In genomic region chr6:150138638-150139037, GRCh38 we compare ENCODE assay signal across 17 cellular contexts. TPM values are rescaled to one million over a fixed set of nuclear protein-coding genes. Genes with fewer than 3 reads are reported as not detected.
A peak's percentile ranks its signal among the peaks of the same experiment; 100 is the strongest.
DNase-seq lines count a peak whose midpoint lies in the region; TF ChIP-seq lines count a peak whose summit lies in the region.
"Had no signal": no experiment of that assay in that cellular context is flagged by ENCODE, and none has a peak within 500 bp of the region (broad histone marks: within the 10 kb centered on the region; RNA-seq: fewer than 3 reads in every experiment).

No MANE protein-coding gene starts in this region.

- POLR2A ChIA-PET in HEK293 (lab: Yijun Ruan, JAX) = no interaction called here

- H3K9me3 ChIP-seq in HEK293 (ENCODE audit: control insufficient read depth, insufficient read depth, low read depth, low read length) = no peaks in the 10 kb centered on the region
- no peaks in the 10 kb centered on the region for H3K9me3 ChIP-seq in colonic mucosa
- H3K9me3 ChIP-seq in mucosa of rectum (ENCODE audit: control insufficient read depth in 2 of 2, low read length in 2 of 2) = no peaks in the 10 kb centered on the region
- no peaks in the 10 kb centered on the region for H3K9me3 ChIP-seq in transverse colon

- peak overlapping the region; percentile 4; the same call in 1 of the 2 replicates for H3K27ac ChIP-seq in HEK293 (ENCODE audit: extremely low read depth, low read depth, low read length)
- H3K27ac ChIP-seq in colonic mucosa = peak overlapping the region; percentile 57
- peak overlapping the region; percentile 10 to 61 for H3K27ac ChIP-seq in mucosa of rectum (ENCODE audit: low read depth in 2 of 2, low read length in 2 of 2)
- H3K27ac ChIP-seq in transverse colon = peak overlapping the region; percentile 44 to 59 (median 51)

- DNase-seq in colonic mucosa = no peak
- peak; percentile 51 for DNase-seq in transverse colon
- no peak for DNase-seq in hypothalamus (lab: John Stamatoyannopoulos, UW)
- DNase-seq in DMS53 treated with DMSO at 0.1 percent for 48 hours (lab: John Stamatoyannopoulos, UW; ENCODE audit: unreplicated experiment) = no peak
- no peak for DNase-seq in GM10266 (ENCODE audit: extremely low spot score)
- no peak for DNase-seq in COLO668 (lab: John Stamatoyannopoulos, UW; ENCODE audit: unreplicated experiment)
- DNase-seq: C1 segment of cervical spinal cord; CD4-positive, CD25-positive, alpha-beta regulatory T cell; CD8-positive, alpha-beta T cell; DMS 273 treated with DMSO at 0.1 percent for 48 hours; DMS79 treated with DMSO at 0.1 percent for 48 hours; GF-D8; H7; HCEC 1CT had no signal

- TF ChIP-seq CTCF in HEK293 (tag by site-specific recombination; IDR thresholded peaks at IDR 0.05) (no peak), colonic mucosa (IDR thresholded peaks at IDR 0.05) (no peak), transverse colon (IDR thresholded peaks at IDR 0.05) (no peak), GM10266 (IDR thresholded peaks at IDR 0.05; ENCODE audit: control insufficient read depth, insufficient read depth, low read depth, missing control alignments) (no peak)

- WGBS in transverse colon (ENCODE audit: low coverage in 1 of 2), 2 donors = 21 to 55% methylated on average over 7 of the region's 7 CpGs

- peak overlapping the region in 1 of 2 donors; percentile 12 for H3K9ac ChIP-seq in colonic mucosa (ENCODE audit: low read depth in 2 of 2, low read length in 2 of 2)
- peak overlapping the region in 1 of 2 donors; percentile 21 for H3K9ac ChIP-seq in mucosa of rectum (ENCODE audit: low read depth in 1 of 2, low read length in 2 of 2)

- TF ChIP-seq EP300 in transverse colon (IDR thresholded peaks at IDR 0.05; ENCODE audit: low read depth) = no peak

- H3K36me3 ChIP-seq in HEK293 (ENCODE audit: control insufficient read depth in 2 of 2, insufficient read depth in 1 of 2, low read length in 2 of 2) (no peaks in the 10 kb centered on the region), colonic mucosa (no peaks in the 10 kb centered on the region), mucosa of rectum (ENCODE audit: control insufficient read depth in 2 of 2, insufficient read depth in 2 of 2, low read length in 2 of 2) (no peaks in the 10 kb centered on the region), transverse colon (no peaks in the 10 kb centered on the region)

- peaks cover 33% of the 10 kb centered on the region for H3K4me1 ChIP-seq in HEK293 (ENCODE audit: control insufficient read depth, insufficient read depth, low read length)
- peaks cover 4% of the 10 kb centered on the region for H3K4me1 ChIP-seq in colonic mucosa
- peaks cover 26 to 35% of the 10 kb centered on the region in 2 donors for H3K4me1 ChIP-seq in mucosa of rectum (ENCODE audit: control insufficient read depth in 2 of 2, insufficient read depth in 2 of 2, low read length in 2 of 2)
- H3K4me1 ChIP-seq in transverse colon = peaks cover 0 to 45% (median 29%) of the 10 kb centered on the region in 4 donors

- intact Hi-C loops in colonic mucosa (cut with DNase I) (no loop called here), transverse colon (cut with DNase I; ENCODE audit: low total_unique reads) (no loop called here)

- H3K4me3 ChIP-seq in HEK293 (ENCODE audit: low read depth, low read length) (no peak overlapping the region), colonic mucosa (no peak overlapping the region), mucosa of rectum (ENCODE audit: low read length in 2 of 2) (peak overlapping the region in 1 of 2 donors; percentile 31), transverse colon (no peak overlapping the region)

- CTCF ChIA-PET in HEK293 (lab: Yijun Ruan, JAX) = interaction anchor here (0.6 to 0.9 kb wide), 5 partner anchors 58 to 265 kb away, joined by 3 to 7 read pairs (median 4); no protein-coding TSS in a partner anchor

- no peak for TF ChIP-seq POLR2A in transverse colon (IDR thresholded peaks at IDR 0.05)

- peaks cover 7% of the 10 kb centered on the region for H3K27me3 ChIP-seq in colonic mucosa
- H3K27me3 ChIP-seq in mucosa of rectum (ENCODE audit: control insufficient read depth in 2 of 2, insufficient read depth in 2 of 2, low read length in 2 of 2) = peaks cover under 1 to 4% of the 10 kb centered on the region in 2 donors
- H3K27me3 ChIP-seq in transverse colon = peaks cover 34% of the 10 kb centered on the region

- in situ Hi-C loops in transverse colon (cut with MboI; ENCODE audit: low pct_ligation_motif_present in 1 of 4, low pct_unique_long_range_greater_than_20kb in 1 of 4, low sequenced_read_pairs in 3 of 4) = no loop called here

TF ChIP-seq in HEK293, 187 proteins besides CTCF, POLR2A, EP300 and RAD21 (continues in another document):
- no peak for TF ChIP-seq ZNF239 (tag by site-specific recombination; IDR thresholded peaks at IDR 0.05)
- peak; percentile 68; the same call in 1 of the 2 replicates for TF ChIP-seq PRDM10 (tag by site-specific recombination; IDR thresholded peaks at IDR 0.05)
- no peak for TF ChIP-seq ZIC2 (tag by site-specific recombination; IDR thresholded peaks at IDR 0.05)
- no peak for TF ChIP-seq ZNF391 (tag by site-specific recombination; IDR thresholded peaks at IDR 0.05; ENCODE audit: borderline replicate concordance, low read depth)
- peak; percentile 40; the same call in 1 of the 2 replicates for TF ChIP-seq ZFHX2 (tag by site-specific recombination; conservative IDR thresholded peaks at IDR 0.05)
- peak; percentile 94 for TF ChIP-seq ZBTB6 (tag by site-specific recombination; IDR thresholded peaks at IDR 0.05)
- TF ChIP-seq EGR2 (tag by site-specific recombination; IDR thresholded peaks at IDR 0.05; ENCODE audit: low read depth) = 0 out of 2 replicates have a peak, but pooled peaks have one; percentile 19
- no peak for TF ChIP-seq PRDM4 (tag by site-specific recombination; IDR thresholded peaks at IDR 0.05)

RNA-seq across cellular contexts. Expression of gene PPP1R14C, which starts 4.2 kb away (rescaled TPM):
- total RNA-seq in colonic mucosa = 10 to 100 TPM; 23.7 to 27.3 TPM
- total RNA-seq in transverse colon = 10 to 100 TPM in 3 of 4 donors, 1 to 10 TPM in 1; 1.2 to 64.5 (median 38.8) TPM
- total RNA-seq: CD4-positive, CD25-positive, alpha-beta regulatory T cell; CD8-positive, alpha-beta T cell; G401 had no signal

Comparison
In these comparisons a context has a peak if more than half of its experiments do, and no peak if none do; other contexts are left out.
1. H3K27ac ChIP-seq: peak in every context shown above with its lines; median percentile 57 in colonic mucosa; 51 in transverse colon; 36 in mucosa of rectum; 4 in HEK293.